ENCODE assay signal across 8 cellular contexts in genomic region chr9:86126998-86127972, GRCh38. TPM values are rescaled to one million over a fixed set of nuclear protein-coding genes. Genes with fewer than 3 reads are reported as not detected.
DNase-seq lines count a peak whose midpoint lies in the region; ATAC-seq lines count a peak whose summit lies in the region.

No MANE protein-coding gene starts in this region.

- intact Hi-C loops in right cardiac atrium (cut with DNase I) = no loop called here

- no peak overlapping the region for H3K27ac ChIP-seq in right cardiac atrium (ENCODE audit: low read length)

- no peak overlapping the region for H3K9ac ChIP-seq in adipocyte (ENCODE audit: low read length)

- WGBS in right cardiac atrium = 39% methylated on average over 11 of the region's 11 CpGs

- peaks cover 7% of the 10 kb centered on the region for H3K4me1 ChIP-seq in adipocyte (ENCODE audit: control insufficient read depth, insufficient read depth, low read length)
- peaks cover 9% of the 10 kb centered on the region for H3K4me1 ChIP-seq in right cardiac atrium (ENCODE audit: control insufficient read depth, insufficient read depth, low read length)

- ATAC-seq in right cardiac atrium = peak; percentile 86 to 92
- ATAC-seq in HG02759 (IDR thresholded peaks at IDR 0.05; ENCODE audit: unreplicated experiment) = no peak
- no peak for ATAC-seq in GM21723 (IDR thresholded peaks at IDR 0.05; ENCODE audit: unreplicated experiment)

- H3K36me3 ChIP-seq in adipocyte (ENCODE audit: control insufficient read depth, insufficient read depth, low read length, severe bottlenecking) = no peaks in the 10 kb centered on the region

- no peak overlapping the region for H3K4me3 ChIP-seq in adipocyte (ENCODE audit: low read length)
- H3K4me3 ChIP-seq in right cardiac atrium (ENCODE audit: low read length) = no peak overlapping the region

- H3K27me3 ChIP-seq in adipocyte (replicated peaks; ENCODE audit: control insufficient read depth, insufficient read depth, low read length) (peaks cover 2% of the 10 kb centered on the region), right cardiac atrium (ENCODE audit: control insufficient read depth, insufficient read depth) (no peaks in the 10 kb centered on the region)

- H3K9me3 ChIP-seq in adipocyte (ENCODE audit: control insufficient read depth, low read length) (no peaks in the 10 kb centered on the region), right cardiac atrium (ENCODE audit: control insufficient read depth, low read length) (no peaks in the 10 kb centered on the region)

- DNase-seq in DMS153 (lab: John Stamatoyannopoulos, UW) (peak; percentile 99), NCI-H1436 treated with DMSO at 0.1 percent for 48 hours (lab: John Stamatoyannopoulos, UW) (peak; percentile 96), adipocyte (ENCODE audit: low read depth) (peak; percentile 67), right cardiac atrium (peak; percentile 57 to 69 (median 61)), retina (peak; percentile 84)
- DNase-seq in activated CD4-positive, CD25-positive, alpha-beta regulatory T cell treated with anti-CD3 and anti-CD28 coated beads, Interleukin-2, amount 50 U/mL, for 72 hours = no peak

RNA-seq across cellular contexts. Expression of gene GOLM1, which starts 27.9 kb away (rescaled TPM):
- total RNA-seq in right cardiac atrium = 10 to 100 TPM in 1 of 4 donors, 1 to 10 TPM in 3; 6.1 to 12.9 (median 6.7) TPM
- polyA plus RNA-seq in right cardiac atrium = 3.8 TPM

Comparison
In these comparisons a context has a peak if more than half of its experiments do, and no peak if none do; other contexts are left out.
1. ATAC-seq: peak in right cardiac atrium (2 of 2); none in HG02759 (single experiment) and GM21723 (single experiment).